Comparison of ENCODE assay signal across 19 cellular contexts in the genomic region with DNA sequence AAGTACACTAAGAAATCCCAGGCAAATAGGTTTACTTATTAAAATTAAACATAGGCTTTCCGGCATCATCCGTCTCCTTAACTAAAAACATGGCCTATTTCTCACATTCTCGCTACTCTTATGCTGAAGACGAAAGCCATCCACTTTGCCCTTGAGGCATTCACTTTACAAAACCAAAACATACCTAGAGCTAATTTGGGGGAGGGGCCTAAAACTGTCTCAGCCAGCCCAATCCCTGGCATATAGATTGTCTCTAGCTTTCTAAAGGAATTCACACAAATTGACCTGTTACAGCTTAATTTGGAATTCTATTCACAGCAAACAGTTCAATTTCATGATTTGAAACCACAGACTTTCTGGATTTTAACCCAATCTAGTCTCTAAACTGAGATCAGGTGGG. TPM values are rescaled to one million over a fixed set of nuclear protein-coding genes. Genes with fewer than 3 reads are reported as not detected.
DNase-seq lines count a peak whose midpoint lies in the region; ATAC-seq, FAIRE-seq and TF ChIP-seq lines count a peak whose summit lies in the region.
"Had no signal": no experiment of that assay in that cellular context is flagged by ENCODE, and none has a peak within 500 bp of the region (broad histone marks: within the 10 kb centered on the region; RNA-seq: fewer than 3 reads in every experiment).

No MANE protein-coding gene starts in this region.

- DNase-seq in GM23338 (ENCODE audit: low spot score) (peak; percentile 62), astrocyte (ENCODE audit: low read depth) (no peak), kidney (no peak), smooth muscle cell (lab: John Stamatoyannopoulos, UW; ENCODE audit: unreplicated experiment) (no peak), GM13977 (ENCODE audit: low spot score) (no peak), SW480 (ENCODE audit: low spot score) (no peak)
- DNase-seq: activated effector memory CD4-positive, alpha-beta T cell treated with anti-CD3 and anti-CD28 coated beads, Interleukin-2, amount 50 U/mL, for 16 hours; Calu3; NCI-H1694 treated with DMSO at 0.1 percent for 48 hours; SHP77 treated with DMSO at 0.1 percent for 48 hours; stimulated activated CD4-positive, alpha-beta T cell treated with anti-CD3 and anti-CD28 coated beads, Interleukin-12 subunit alpha, Interleukin-12 subunit beta, amount 100 ng/mL, for 4 hours; stimulated activated naive B cell treated with anti-CD40 and anti-IgM and Interleukin-4, amounts not matched to agents 10 μg/mL and 1 μg/mL and 100 μg/mL, for 72 hours had no signal

- peaks cover 7% of the 10 kb centered on the region for H3K27me3 Mint-ChIP-seq in GM23338 (ENCODE audit: insufficient read depth, low read depth, poor library complexity)
- no peaks in the 10 kb centered on the region for H3K27me3 Mint-ChIP-seq in astrocyte (ENCODE audit: low read depth, unreplicated experiment)
- H3K27me3 Mint-ChIP-seq: dendritic cell treated with granulocyte-macrophage colony-stimulating factor and Interleukin-4, amounts not matched to agents 40 ng/mL and 50 ng/mL, for 4 days; stimulated activated naive B cell treated with anti-CD40 and anti-IgM and Interleukin-4, amounts not matched to agents 10 μg/mL and 1 μg/mL and 100 μg/mL, for 72 hours had no signal

- no peaks in the 10 kb centered on the region for H3K9me3 ChIP-seq in astrocyte (ENCODE audit: insufficient read depth, low read depth, low read length)
- no peaks in the 10 kb centered on the region for H3K9me3 ChIP-seq in kidney (ENCODE audit: control insufficient read depth in 1 of 2, low read length in 2 of 2)
- no peaks in the 10 kb centered on the region for H3K9me3 ChIP-seq in smooth muscle cell (replicated peaks; ENCODE audit: low read depth)

- 49% methylated on average over 4 of the region's 4 CpGs for WGBS in smooth muscle cell (ENCODE audit: low lambda C conversion rate)

- H3K27ac ChIP-seq in GM23338 (ENCODE audit: low read depth) (no peak overlapping the region), astrocyte (ENCODE audit: low read depth, low read length) (peak overlapping the region; percentile 79), kidney (ENCODE audit: low read depth in 2 of 2, low read length in 2 of 2) (peak overlapping the region; percentile 10 to 84), smooth muscle cell (ENCODE audit: low read depth) (peak overlapping the region; percentile 90)
- H3K27ac ChIP-seq: parathyroid adenoma had no signal

- TF ChIP-seq CTCF in GM23338 (conservative IDR thresholded peaks at IDR 0.05; ENCODE audit: low read depth in 2 of 2) (no peak), astrocyte (IDR thresholded peaks at IDR 0.05; ENCODE audit: insufficient read depth, low read depth, low read length) (no peak), kidney (IDR thresholded peaks at IDR 0.05; ENCODE audit: borderline replicate concordance, extremely low read depth, insufficient read depth) (no peak), smooth muscle cell (IDR thresholded peaks at IDR 0.05; ENCODE audit: borderline replicate concordance, insufficient read depth, poor library complexity, severe bottlenecking) (no peak), GM13977 (IDR thresholded peaks at IDR 0.05; ENCODE audit: extremely low read depth, insufficient read depth, missing control alignments) (no peak)

- no peaks in the 10 kb centered on the region for H3K9me3 Mint-ChIP-seq in GM23338
- no peaks in the 10 kb centered on the region for H3K9me3 Mint-ChIP-seq in astrocyte (ENCODE audit: unreplicated experiment)
- H3K9me3 Mint-ChIP-seq: dendritic cell treated with granulocyte-macrophage colony-stimulating factor and Interleukin-4, amounts not matched to agents 40 ng/mL and 50 ng/mL, for 4 days; H9; stimulated activated naive B cell treated with anti-CD40 and anti-IgM and Interleukin-4, amounts not matched to agents 10 μg/mL and 1 μg/mL and 100 μg/mL, for 72 hours had no signal

- H3K4me2 ChIP-seq in GM23338 (peak overlapping the region; percentile 40; the same call in 1 of the 2 replicates), astrocyte (ENCODE audit: low read length) (peak overlapping the region; percentile 57), smooth muscle cell (peak overlapping the region; percentile 67)

- peak; percentile 5 for FAIRE-seq in astrocyte (lab: Jason Lieb, UNC)
- FAIRE-seq in kidney (lab: Jason Lieb, UNC) = no peak
- FAIRE-seq: G401.6, HTR-8/SVneo had no signal

- no peaks in the 10 kb centered on the region for H3K9me2 ChIP-seq in GM23338 (ENCODE audit: insufficient read depth)

- in situ Hi-C loops in GM13977 (cut with MboI; ENCODE audit: low pct_unique_long_range_greater_than_20kb, low sequenced_read_pairs, unreplicated experiment) = loop anchor here (25.0 kb wide), 1 partner anchor 493 kb away; no protein-coding TSS in a partner anchor

- no peak overlapping the region for H3K4me3 Mint-ChIP-seq in GM23338
- H3K4me3 Mint-ChIP-seq in astrocyte (ENCODE audit: unreplicated experiment) = peak overlapping the region; percentile 41
- H3K4me3 Mint-ChIP-seq: dendritic cell treated with granulocyte-macrophage colony-stimulating factor and Interleukin-4, amounts not matched to agents 40 ng/mL and 50 ng/mL, for 4 days; H9; stimulated activated naive B cell treated with anti-CD40 and anti-IgM and Interleukin-4, amounts not matched to agents 10 μg/mL and 1 μg/mL and 100 μg/mL, for 72 hours had no signal

- no peak overlapping the region for H2AFZ ChIP-seq in GM23338
- H2AFZ ChIP-seq in astrocyte (ENCODE audit: low read depth, low read length) = no peak overlapping the region
- no peak overlapping the region for H2AFZ ChIP-seq in smooth muscle cell (ENCODE audit: low read depth)
- H2AFZ ChIP-seq: parathyroid adenoma had no signal

- H3F3A ChIP-seq in GM23338 (replicated peaks; ENCODE audit: low read depth) (no peaks in the 10 kb centered on the region), smooth muscle cell (ENCODE audit: low read depth) (peaks cover 47% of the 10 kb centered on the region)

- peak overlapping the region; percentile 59 for H3K9ac ChIP-seq in astrocyte (ENCODE audit: low read length)
- no peak overlapping the region for H3K9ac ChIP-seq in kidney (ENCODE audit: low read length in 2 of 2)
- peak overlapping the region; percentile 10 for H3K9ac ChIP-seq in smooth muscle cell (ENCODE audit: low read depth)
- H3K9ac ChIP-seq: parathyroid adenoma had no signal

- H4K20me1 ChIP-seq in GM23338 (replicated peaks; ENCODE audit: insufficient read depth) = peaks cover 5% of the 10 kb centered on the region; the same call in 1 of the 2 replicates
- H4K20me1 ChIP-seq in astrocyte (ENCODE audit: insufficient read depth, low read length) = no peaks in the 10 kb centered on the region
- no peaks in the 10 kb centered on the region for H4K20me1 ChIP-seq in smooth muscle cell (ENCODE audit: low read depth)

- intact Hi-C loops in kidney (cut with DNase I) = no loop called here

- peaks cover 26% of the 10 kb centered on the region for H3K4me1 Mint-ChIP-seq in GM23338
- H3K4me1 Mint-ChIP-seq in astrocyte (ENCODE audit: low read depth, unreplicated experiment) = peaks cover 38% of the 10 kb centered on the region
- H3K4me1 Mint-ChIP-seq: stimulated activated naive B cell treated with anti-CD40 and anti-IgM and Interleukin-4, amounts not matched to agents 10 μg/mL and 1 μg/mL and 100 μg/mL, for 72 hours had no signal

- H3K27ac Mint-ChIP-seq in GM23338 (no peak overlapping the region), astrocyte (ENCODE audit: unreplicated experiment) (peak overlapping the region; percentile 93)
- H3K27ac Mint-ChIP-seq: dendritic cell treated with granulocyte-macrophage colony-stimulating factor and Interleukin-4, amounts not matched to agents 40 ng/mL and 50 ng/mL, for 4 days; stimulated activated naive B cell treated with anti-CD40 and anti-IgM and Interleukin-4, amounts not matched to agents 10 μg/mL and 1 μg/mL and 100 μg/mL, for 72 hours had no signal

- H3K79me2 ChIP-seq in GM23338 (replicated peaks; ENCODE audit: insufficient read depth) (no peaks in the 10 kb centered on the region), astrocyte (ENCODE audit: insufficient read depth, low read length) (no peaks in the 10 kb centered on the region), smooth muscle cell (ENCODE audit: low read depth) (peaks cover 15% of the 10 kb centered on the region)
- H3K79me2 ChIP-seq: parathyroid adenoma had no signal

- H3K4me3 ChIP-seq in GM23338 (no peak overlapping the region; the same call in 1 of the 2 replicates), astrocyte (ENCODE audit: insufficient read depth, low read depth, low read length) (peak overlapping the region; percentile 9), kidney (ENCODE audit: low read length in 2 of 2) (no peak overlapping the region), smooth muscle cell (no peak overlapping the region)

- H3K4me1 ChIP-seq in GM23338 (ENCODE audit: insufficient read depth) (peaks cover 15% of the 10 kb centered on the region), astrocyte (ENCODE audit: insufficient read depth, low read length) (peaks cover 40% of the 10 kb centered on the region), kidney (ENCODE audit: control insufficient read depth in 1 of 2, insufficient read depth in 1 of 2, low read depth in 1 of 2, low read length in 2 of 2) (peaks cover 0 to 15% of the 10 kb centered on the region in 2 donors), smooth muscle cell (ENCODE audit: low read depth) (peaks cover 35% of the 10 kb centered on the region)
- H3K4me1 ChIP-seq: parathyroid adenoma had no signal

- no peaks in the 10 kb centered on the region for H3K36me3 ChIP-seq in GM23338 (ENCODE audit: insufficient read depth)
- peaks cover 4% of the 10 kb centered on the region for H3K36me3 ChIP-seq in astrocyte (ENCODE audit: insufficient read depth, low read length)
- peaks cover 0 to 3% of the 10 kb centered on the region in 2 donors for H3K36me3 ChIP-seq in kidney (ENCODE audit: control insufficient read depth in 1 of 2, insufficient read depth in 2 of 2, low read length in 2 of 2)
- no peaks in the 10 kb centered on the region for H3K36me3 ChIP-seq in smooth muscle cell (ENCODE audit: low read depth)

- ATAC-seq in GM23338 (peak; percentile 76), HG03139 (IDR thresholded peaks at IDR 0.05; ENCODE audit: unreplicated experiment) (no peak), GM21526 (IDR thresholded peaks at IDR 0.05; ENCODE audit: low FRiP score, unreplicated experiment) (no peak)
- ATAC-seq: stimulated activated naive B cell treated with anti-CD40 and anti-IgM and Interleukin-4, amounts not matched to agents 10 μg/mL and 1 μg/mL and 100 μg/mL, for 72 hours had no signal

- peaks cover 39% of the 10 kb centered on the region for H3K27me3 ChIP-seq in GM23338 (ENCODE audit: insufficient read depth)
- no peaks in the 10 kb centered on the region for H3K27me3 ChIP-seq in astrocyte (ENCODE audit: insufficient read depth, low read length)
- no peaks in the 10 kb centered on the region for H3K27me3 ChIP-seq in smooth muscle cell (ENCODE audit: low read depth)

- H3K36me3 Mint-ChIP-seq in GM23338 (ENCODE audit: low read depth) (no peaks in the 10 kb centered on the region), astrocyte (ENCODE audit: low read depth, unreplicated experiment) (peaks cover 4% of the 10 kb centered on the region)

RNA-seq across cellular contexts. Expression of a gene that starts 34.8 kb away (rescaled TPM):
- 2.8 and 3.0 TPM in 2 replicates for total RNA-seq in GM23338 (2014; rRNA removed; shearing (Covaris generic))
- polyA plus RNA-seq in GM23338 (2016; fragmentation: Nextera tagmentation; extraction: Ambion mirVana) (0.68 and 0.82 TPM in 2 replicates), kidney (ENCODE audit: insufficient read depth, low read depth, low replicate concordance) (5.7 TPM), smooth muscle cell (8.6 and 13.3 TPM in 2 replicates)
- total RNA-seq in astrocyte (12.7 and 13.1 TPM in 2 replicates), kidney (11.8 TPM), smooth muscle cell (28.2 and 29.9 TPM in 2 replicates)

Comparison
In these comparisons a context has a peak if more than half of its experiments do, and no peak if none do; other contexts are left out.
1. H3K9ac ChIP-seq: peak in astrocyte (single experiment) and smooth muscle cell (single experiment); none in kidney (0 of 2).
2. Peak in every context shown above with its lines, with median percentiles within 50 percentile points of each other: H3K4me2 ChIP-seq.